ENCODE assay signal across 8 cellular contexts in genomic region chr16:14354561-14355351, GRCh38.
DNase-seq lines count a peak whose midpoint lies in the region; ATAC-seq lines count a peak whose summit lies in the region.

No MANE protein-coding gene starts in this region.

- H3K27me3 Mint-ChIP-seq in CD8-positive, alpha-beta memory T cell, result peaks cover 7 to 24% of the 10 kb centered on the region in 2 donors
- peaks cover 29% of the 10 kb centered on the region for H3K27me3 Mint-ChIP-seq in activated T-cell treated with anti-CD3 and anti-CD28 coated beads, Interleukin-2, amount 50 U/mL, for 72 hours (ENCODE audit: low read depth)
- peaks cover 0 to 6% (median 2%) of the 10 kb centered on the region in 5 donors for H3K27me3 Mint-ChIP-seq in naive thymus-derived CD8-positive, alpha-beta T cell

- H3K36me3 Mint-ChIP-seq in CD8-positive, alpha-beta memory T cell, result no peaks in the 10 kb centered on the region
- H3K36me3 Mint-ChIP-seq in activated T-cell treated with anti-CD3 and anti-CD28 coated beads, Interleukin-2, amount 50 U/mL, for 72 hours (ENCODE audit: insufficient read depth in 2 of 2), result no peaks in the 10 kb centered on the region
- H3K36me3 Mint-ChIP-seq in naive thymus-derived CD8-positive, alpha-beta T cell, result no peaks in the 10 kb centered on the region

- H3K9me3 ChIP-seq in CD8-positive, alpha-beta memory T cell (ENCODE audit: low read length), result no peaks in the 10 kb centered on the region

- H3K4me3 Mint-ChIP-seq in CD8-positive, alpha-beta memory T cell, result peak overlapping the region; percentile 23 to 82 (median 75)
- H3K4me3 Mint-ChIP-seq in activated T-cell treated with anti-CD3 and anti-CD28 coated beads, Interleukin-2, amount 50 U/mL, for 72 hours, result peak overlapping the region; percentile 26 to 27
- peak overlapping the region; percentile 26 to 74 (median 53) for H3K4me3 Mint-ChIP-seq in naive thymus-derived CD8-positive, alpha-beta T cell

- no peaks in the 10 kb centered on the region for H3K4me1 ChIP-seq in CD8-positive, alpha-beta memory T cell (ENCODE audit: insufficient read depth, low read length)

- H3K9me3 Mint-ChIP-seq in CD8-positive, alpha-beta memory T cell, result peaks cover 0 to 2% (median 0%) of the 10 kb centered on the region in 5 donors
- no peaks in the 10 kb centered on the region for H3K9me3 Mint-ChIP-seq in activated T-cell treated with anti-CD3 and anti-CD28 coated beads, Interleukin-2, amount 50 U/mL, for 72 hours
- no peaks in the 10 kb centered on the region for H3K9me3 Mint-ChIP-seq in naive thymus-derived CD8-positive, alpha-beta T cell

- peaks cover 6 to 11% (median 8%) of the 10 kb centered on the region in 3 donors for H3K4me1 Mint-ChIP-seq in CD8-positive, alpha-beta memory T cell
- H3K4me1 Mint-ChIP-seq in activated T-cell treated with anti-CD3 and anti-CD28 coated beads, Interleukin-2, amount 50 U/mL, for 72 hours (ENCODE audit: low read depth), result peaks cover 12% of the 10 kb centered on the region
- H3K4me1 Mint-ChIP-seq in naive thymus-derived CD8-positive, alpha-beta T cell, result peaks cover 2 to 14% (median 11%) of the 10 kb centered on the region in 4 donors

- ATAC-seq in GM19452 (IDR thresholded peaks at IDR 0.05; ENCODE audit: unreplicated experiment), result peak; percentile 92
- ATAC-seq in HG03439 (IDR thresholded peaks at IDR 0.05; ENCODE audit: unreplicated experiment), result peak; percentile 90
- peak; percentile 93 to 95 for ATAC-seq in activated T-cell treated with anti-CD3 and anti-CD28 coated beads, Interleukin-2, amount 50 U/mL, for 72 hours (replicated peaks in 1 of 2)
- ATAC-seq in naive thymus-derived CD8-positive, alpha-beta T cell, result peak; percentile 50 to 53

- peak in 1 of 5 donors; percentile 2 for DNase-seq in CD8-positive, alpha-beta memory T cell
- DNase-seq in activated T-cell treated with anti-CD3 and anti-CD28 coated beads, Interleukin-2, amount 50 U/mL, for 72 hours, result peak; percentile 63
- peak in 3 of 10 donors; percentile 6 to 20 (median 6) for DNase-seq in naive thymus-derived CD8-positive, alpha-beta T cell
- DNase-seq in AG20443 (ENCODE audit: low spot score) (no peak), NCI-H2029 treated with DMSO at 0.1 percent for 48 hours (lab: John Stamatoyannopoulos, UW) (no peak), NCI-H510A treated with DMSO at 0.1 percent for 48 hours (lab: John Stamatoyannopoulos, UW) (no peak)

- CTCF ChIA-PET in CD8-positive, alpha-beta memory T cell (lab: Charles Lee), result interaction anchor here (1.0 kb wide), 1 partner anchor 19 kb away, joined by 3 read pairs; no protein-coding TSS in a partner anchor

- no peaks in the 10 kb centered on the region for H3K27me3 ChIP-seq in CD8-positive, alpha-beta memory T cell (ENCODE audit: insufficient read depth, low read length, poor library complexity, severe bottlenecking)

- peak overlapping the region; percentile 18 for H3K4me3 ChIP-seq in CD8-positive, alpha-beta memory T cell (ENCODE audit: low read length)

- POLR2A ChIA-PET in CD8-positive, alpha-beta memory T cell (lab: Charles Lee), result no interaction called here
- POLR2A ChIA-PET in naive thymus-derived CD8-positive, alpha-beta T cell (lab: Charles Lee), result no interaction called here

- H3K27ac Mint-ChIP-seq in CD8-positive, alpha-beta memory T cell, result peak overlapping the region in 5 of 8 donors; percentile 4 to 61 (median 20)
- H3K27ac Mint-ChIP-seq in activated T-cell treated with anti-CD3 and anti-CD28 coated beads, Interleukin-2, amount 50 U/mL, for 72 hours, result no peak overlapping the region
- peak overlapping the region in 7 of 10 donors; percentile 2 to 62 (median 28) for H3K27ac Mint-ChIP-seq in naive thymus-derived CD8-positive, alpha-beta T cell

- no peaks in the 10 kb centered on the region for H3K36me3 ChIP-seq in CD8-positive, alpha-beta memory T cell (ENCODE audit: insufficient read depth, low read length)

- H3K27ac ChIP-seq in CD8-positive, alpha-beta memory T cell (ENCODE audit: low read depth, low read length), result no peak overlapping the region

Comparison
In these comparisons a context has a peak if more than half of its experiments do, and no peak if none do; other contexts are left out.
1. DNase-seq: peak in activated T-cell treated with anti-CD3 and anti-CD28 coated beads, Interleukin-2, amount 50 U/mL, for 72 hours (2 of 2); none in AG20443 (single experiment), NCI-H2029 treated with DMSO at 0.1 percent for 48 hours (single experiment) and NCI-H510A treated with DMSO at 0.1 percent for 48 hours (single experiment).
2. Peak in every context shown above with its lines, with median percentiles within 50 percentile points of each other: H3K4me3 Mint-ChIP-seq and ATAC-seq.